In the genomic region with DNA sequence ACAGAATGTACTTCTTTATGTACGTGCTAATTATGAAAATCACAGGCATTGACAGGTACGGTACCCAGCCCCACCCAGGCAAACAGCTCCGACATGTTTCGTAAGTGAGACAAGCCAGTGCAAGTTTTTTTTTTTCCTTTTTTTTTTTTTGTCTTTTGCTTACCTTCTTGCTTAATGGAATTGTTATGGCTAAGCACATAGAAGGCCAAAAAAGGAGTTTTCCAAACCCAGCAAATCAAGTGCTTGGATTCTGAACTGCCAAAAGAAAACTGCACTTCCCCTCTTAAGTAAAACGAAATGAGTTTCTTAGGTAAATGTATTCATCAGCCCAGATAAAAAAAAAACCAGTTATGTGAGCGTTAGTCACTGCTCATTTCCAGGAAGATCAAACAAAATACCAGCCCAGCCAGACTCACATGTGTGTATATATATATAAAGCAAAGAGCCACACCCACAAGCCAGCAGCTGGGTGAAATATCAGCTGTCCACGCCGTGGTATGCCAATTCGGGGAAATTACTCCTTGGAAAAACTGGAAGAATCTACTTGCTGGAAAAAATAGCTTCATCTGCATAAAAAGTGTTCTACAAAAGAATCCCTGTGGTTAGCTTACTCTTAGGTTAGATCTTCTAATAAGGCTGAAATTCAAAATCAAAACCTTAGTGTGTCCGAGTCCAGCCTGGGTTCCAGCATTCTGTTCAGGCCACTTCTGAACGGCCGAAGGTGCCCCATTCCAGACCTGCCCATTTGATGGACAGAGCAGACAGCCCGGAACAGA, we compare ENCODE assay signal across 8 cellular contexts. TPM values are rescaled to one million over a fixed set of nuclear protein-coding genes. Genes with fewer than 3 reads are reported as not detected.
DNase-seq lines count a peak whose midpoint lies in the region; ATAC-seq and TF ChIP-seq lines count a peak whose summit lies in the region.

No MANE protein-coding gene starts in this region.

- no peaks in the 10 kb centered on the region for H3K27me3 Mint-ChIP-seq in Caco-2 (ENCODE audit: insufficient read depth, unreplicated experiment)
- no peaks in the 10 kb centered on the region for H3K27me3 Mint-ChIP-seq in activated naive CD8-positive, alpha-beta T cell treated with anti-CD3 and anti-CD28 coated beads, Interleukin-2, amount 10 ng/mL, durations not matched to agents 7 days and 5 days

- CTCF ChIA-PET in Caco-2 (lab: Charles Lee), result interaction anchor here (1.1 kb wide), 1 partner anchor 15 kb away, joined by 4 read pairs; no protein-coding TSS in a partner anchor

- no peak overlapping the region for H2BK120ac ChIP-seq in neuronal stem cell (ENCODE audit: low read depth, low read length)

- no peaks in the 10 kb centered on the region for H3K27me3 ChIP-seq in Caco-2 (replicated peaks; ENCODE audit: control insufficient read depth, insufficient read depth, low read length)
- no peaks in the 10 kb centered on the region for H3K27me3 ChIP-seq in right atrium auricular region
- H3K27me3 ChIP-seq in neuronal stem cell (ENCODE audit: control insufficient read depth in 3 of 3, insufficient read depth in 3 of 3, low read depth in 1 of 3, low read length in 3 of 3), result no peaks in the 10 kb centered on the region

- peak overlapping the region; percentile 17 for H3K4me3 Mint-ChIP-seq in Caco-2 (ENCODE audit: unreplicated experiment)
- H3K4me3 Mint-ChIP-seq in activated naive CD8-positive, alpha-beta T cell treated with anti-CD3 and anti-CD28 coated beads, Interleukin-2, amount 10 ng/mL, durations not matched to agents 7 days and 5 days, result peak overlapping the region; percentile 68

- H4K8ac ChIP-seq in neuronal stem cell (ENCODE audit: low read depth, low read length), result no peak overlapping the region

- no peak overlapping the region for H3K18ac ChIP-seq in neuronal stem cell (ENCODE audit: low read length)

- H4K91ac ChIP-seq in neuronal stem cell (ENCODE audit: low read depth, low read length, poor library complexity), result no peak overlapping the region

- WGBS in neuronal stem cell (ENCODE audit: extremely low coverage in 2 of 2, insufficient read length in 2 of 2, insufficient replicate concordance in 1 of 2), 2 donors, result no CpG with 5 or more reads among the region's 13 CpGs

- peak; percentile 34 for ATAC-seq in activated naive CD8-positive, alpha-beta T cell treated with anti-CD3 and anti-CD28 coated beads, Interleukin-2, amount 10 ng/mL, durations not matched to agents 7 days and 5 days (ENCODE audit: low read depth)
- ATAC-seq in HG02970 (IDR thresholded peaks at IDR 0.05; ENCODE audit: low FRiP score, unreplicated experiment) (no peak), HG03095 (IDR thresholded peaks at IDR 0.05; ENCODE audit: unreplicated experiment) (no peak)

- H3K23ac ChIP-seq in neuronal stem cell (ENCODE audit: low read depth, low read length, poor library complexity), result no peak overlapping the region

- H3K4me2 ChIP-seq in neuronal stem cell (ENCODE audit: insufficient read depth, low read length, poor library complexity, severe bottlenecking), result no peak overlapping the region

- POLR2A ChIA-PET in Caco-2 (lab: Charles Lee), result interaction anchor here (0.7 to 4.0 kb wide), 8 partner anchors 8 to 345 kb away, joined by 3 to 18 read pairs (median 6); partner anchors contain the start of gene KLF6
- POLR2A ChIA-PET in activated naive CD8-positive, alpha-beta T cell treated with anti-CD3 and anti-CD28 coated beads, Interleukin-2, amount 10 ng/mL, durations not matched to agents 7 days and 5 days (lab: Charles Lee), result interaction anchor here (0.6 to 5.0 kb wide), 12 partner anchors 8 to 305 kb away, joined by 3 to 23 read pairs (median 3); partner anchors contain the start of gene KLF6

- no peak overlapping the region for H3K9ac ChIP-seq in neuronal stem cell (ENCODE audit: low read depth, low read length, poor library complexity)

- H3K4me3 ChIP-seq in Caco-2 (ENCODE audit: low read depth, low read length) (no peak overlapping the region), right atrium auricular region (no peak overlapping the region), neuronal stem cell (ENCODE audit: low read length in 2 of 2) (no peak overlapping the region)

- no peak overlapping the region for H2AK5ac ChIP-seq in neuronal stem cell (ENCODE audit: low read depth, low read length)

- DNase-seq in Caco-2 (peak; percentile 80 to 84), NOMO-1 treated with DMSO at 0.1 percent for 48 hours (lab: John Stamatoyannopoulos, UW; ENCODE audit: unreplicated experiment) (peak; percentile 43), right atrium auricular region (ENCODE audit: low spot score) (no peak), neuronal stem cell (ENCODE audit: low spot score) (no peak)
- DNase-seq in activated naive CD8-positive, alpha-beta T cell treated with anti-CD3 and anti-CD28 coated beads, Interleukin-2, amount 10 ng/mL, durations not matched to agents 7 days and 5 days, result no peak
- DNase-seq in stimulated activated CD8-positive, alpha-beta memory T cell treated with anti-CD3 and anti-CD28 coated beads, Interleukin-4, amount 100 ng/mL, for 48 hours, result peak; percentile 55

- no peak overlapping the region for H3K14ac ChIP-seq in neuronal stem cell (ENCODE audit: low read length)

- H2BK15ac ChIP-seq in neuronal stem cell (ENCODE audit: low read length), result no peak overlapping the region

- peaks cover 9% of the 10 kb centered on the region for H3K79me1 ChIP-seq in neuronal stem cell (ENCODE audit: low read depth, low read length)

- H3K4me1 ChIP-seq in Caco-2 (peaks cover 69% of the 10 kb centered on the region), right atrium auricular region (peaks cover 0 to 72% of the 10 kb centered on the region in 2 donors), neuronal stem cell (ENCODE audit: control insufficient read depth in 2 of 2, insufficient read depth in 1 of 2, low read depth in 1 of 2, low read length in 2 of 2) (peaks cover under 1 to 8% of the 10 kb centered on the region in 2 donors)

- no peak overlapping the region for H2BK12ac ChIP-seq in neuronal stem cell (ENCODE audit: low read length)

- H3K4me1 Mint-ChIP-seq in Caco-2 (ENCODE audit: low read depth, unreplicated experiment), result peaks cover 47% of the 10 kb centered on the region
- H3K4me1 Mint-ChIP-seq in activated naive CD8-positive, alpha-beta T cell treated with anti-CD3 and anti-CD28 coated beads, Interleukin-2, amount 10 ng/mL, durations not matched to agents 7 days and 5 days, result peaks cover 50% of the 10 kb centered on the region

- BruUV-seq in Caco-2 (replicated peaks; lab: Mats Ljungman, UMichigan), result no TSS peak

- intact Hi-C loops in Caco-2 (cut with micrococcal nuclease; ENCODE audit: unreplicated experiment), result loop anchor here (1.0 to 5.0 kb wide), 4 partner anchors 7 to 110 kb away; no protein-coding TSS in a partner anchor

- H3K36me3 ChIP-seq in Caco-2 (ENCODE audit: control insufficient read depth, insufficient read depth, low read length), result peaks cover 20% of the 10 kb centered on the region
- peaks cover 70% of the 10 kb centered on the region for H3K36me3 ChIP-seq in right atrium auricular region
- peaks cover 31 to 64% of the 10 kb centered on the region in 2 donors for H3K36me3 ChIP-seq in neuronal stem cell (replicated peaks in 1 of 2; ENCODE audit: control insufficient read depth in 2 of 2, insufficient read depth in 2 of 2, low read length in 2 of 2)

- no peak overlapping the region for H2BK5ac ChIP-seq in neuronal stem cell (ENCODE audit: low read length)

- H3K27ac ChIP-seq in right atrium auricular region (peak overlapping the region; percentile 100), neuronal stem cell (replicated peaks; ENCODE audit: low read length) (no peak overlapping the region)

- H3K36me3 Mint-ChIP-seq in Caco-2 (ENCODE audit: insufficient read depth, unreplicated experiment), result peaks cover 94% of the 10 kb centered on the region
- peaks cover 59% of the 10 kb centered on the region for H3K36me3 Mint-ChIP-seq in activated naive CD8-positive, alpha-beta T cell treated with anti-CD3 and anti-CD28 coated beads, Interleukin-2, amount 10 ng/mL, durations not matched to agents 7 days and 5 days

- no peaks in the 10 kb centered on the region for H3K9me3 Mint-ChIP-seq in Caco-2 (ENCODE audit: unreplicated experiment)
- peaks cover 1% of the 10 kb centered on the region for H3K9me3 Mint-ChIP-seq in activated naive CD8-positive, alpha-beta T cell treated with anti-CD3 and anti-CD28 coated beads, Interleukin-2, amount 10 ng/mL, durations not matched to agents 7 days and 5 days

- H2AFZ ChIP-seq in neuronal stem cell (ENCODE audit: low read length), result no peak overlapping the region

- H3K27ac Mint-ChIP-seq in Caco-2 (ENCODE audit: unreplicated experiment), result peak overlapping the region; percentile 48
- peak overlapping the region; percentile 73 for H3K27ac Mint-ChIP-seq in activated naive CD8-positive, alpha-beta T cell treated with anti-CD3 and anti-CD28 coated beads, Interleukin-2, amount 10 ng/mL, durations not matched to agents 7 days and 5 days

- H3K9me3 ChIP-seq in Caco-2, result no peaks in the 10 kb centered on the region
- H3K9me3 ChIP-seq in right atrium auricular region, result no peaks in the 10 kb centered on the region
- peaks cover 0 to 8% of the 10 kb centered on the region in 2 donors for H3K9me3 ChIP-seq in neuronal stem cell (replicated peaks in 1 of 2; ENCODE audit: control insufficient read depth in 2 of 2, insufficient read depth in 1 of 2, low read depth in 1 of 2, low read length in 2 of 2)

- TF ChIP-seq CTCF in Caco-2 (IDR thresholded peaks at IDR 0.05; ENCODE audit: insufficient read depth in 1 of 2, low read depth in 1 of 2, low read length in 1 of 2, severe bottlenecking in 1 of 2, unreplicated experiment in 1 of 2) (no peak), right atrium auricular region (IDR thresholded peaks at IDR 0.05) (no peak)

- no peak overlapping the region for H3K4ac ChIP-seq in neuronal stem cell (ENCODE audit: low read length)

RNA-seq across cellular contexts. Expression of gene KLF6, which starts 8.0 kb away (rescaled TPM):
- total RNA-seq in Caco-2 (2022), result 78.5 and 84.5 TPM in 2 replicates
- 100 to 1,000 TPM; 350 to 352 TPM for total RNA-seq in activated naive CD8-positive, alpha-beta T cell treated with anti-CD3 and anti-CD28 coated beads, Interleukin-2, amount 10 ng/mL, durations not matched to agents 7 days and 5 days
- total RNA-seq in right atrium auricular region, result 10 to 100 TPM; 29.1 to 44.7 TPM
- 12.9 TPM for polyA plus RNA-seq in neuronal stem cell (2013, experiment 1 of 2)
- polyA plus RNA-seq in neuronal stem cell (2013, experiment 2 of 2), result 13.2 TPM

Comparison
In these comparisons a context has a peak if more than half of its experiments do, and no peak if none do; other contexts are left out.
1. DNase-seq: peak in Caco-2 (2 of 2), NOMO-1 treated with DMSO at 0.1 percent for 48 hours (single experiment) and stimulated activated CD8-positive, alpha-beta memory T cell treated with anti-CD3 and anti-CD28 coated beads, Interleukin-4, amount 100 ng/mL, for 48 hours (single experiment); none in activated naive CD8-positive, alpha-beta T cell treated with anti-CD3 and anti-CD28 coated beads, Interleukin-2, amount 10 ng/mL, durations not matched to agents 7 days and 5 days (single experiment), right atrium auricular region (single experiment) and neuronal stem cell (single experiment).